10 cellular contexts compared by ENCODE assay signal in the genomic region with DNA sequence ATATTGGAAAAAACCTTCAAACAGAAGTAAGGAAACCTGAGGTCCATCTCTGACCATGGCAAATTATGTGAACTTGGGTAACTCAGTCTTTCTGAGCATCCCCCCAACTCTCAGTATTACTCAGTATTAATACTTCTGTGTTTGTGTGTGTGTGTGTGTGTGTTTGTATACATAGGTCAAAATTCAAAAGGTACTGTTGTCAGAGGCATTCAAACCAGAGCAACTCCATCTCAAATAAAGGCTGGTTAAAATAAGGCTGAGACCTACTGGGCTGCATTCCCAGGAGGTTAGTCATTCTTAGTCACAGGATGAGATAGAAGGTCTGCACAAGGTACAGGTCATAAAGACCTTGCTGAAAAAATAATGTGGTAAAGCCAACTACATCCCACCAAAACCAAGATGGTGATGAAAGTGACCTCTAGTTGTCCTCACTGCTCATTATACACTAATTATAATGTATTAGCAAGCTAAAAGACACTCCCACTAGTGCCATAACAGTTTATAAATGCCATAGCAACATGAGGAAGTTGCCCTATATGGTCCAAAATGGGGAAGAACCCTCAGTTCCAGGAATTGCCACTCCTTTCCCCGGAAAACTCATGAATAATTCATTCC. TPM values are rescaled to one million over a fixed set of nuclear protein-coding genes. Genes with fewer than 3 reads are reported as not detected.
A peak's percentile ranks its signal among the peaks of the same experiment; 100 is the strongest.
DNase-seq lines count a peak whose midpoint lies in the region; ATAC-seq, FAIRE-seq and TF ChIP-seq lines count a peak whose summit lies in the region.
"Had no signal": no experiment of that assay in that cellular context is flagged by ENCODE, and none has a peak within 500 bp of the region (broad histone marks: within the 10 kb centered on the region; RNA-seq: fewer than 3 reads in every experiment).

No MANE protein-coding gene starts in this region.

- no peak overlapping the region for H3K27ac ChIP-seq in GM12878 (ENCODE audit: control insufficient read depth, insufficient read depth)
- H3K27ac ChIP-seq in HepG2 (ENCODE audit: extremely low read length, insufficient read depth, low read length) = no peak overlapping the region

- FAIRE-seq in GM12878 (lab: Jason Lieb, UNC) (no peak), HepG2 (lab: Jason Lieb, UNC) (no peak)

- TF ChIP-seq EP300 in GM12878 (IDR thresholded peaks at IDR 0.05; ENCODE audit: borderline replicate concordance in 1 of 2, control insufficient read depth in 1 of 2, low read depth in 2 of 2, low read length in 2 of 2) = no peak
- TF ChIP-seq EP300 in HepG2 (IDR thresholded peaks at IDR 0.05; ENCODE audit: low read depth in 2 of 2, low read length in 2 of 2) = no peak
- no peak for TF ChIP-seq EP300 in HepG2 (CRISPR knock-in tag; IDR thresholded peaks at IDR 0.05; ENCODE audit: borderline replicate concordance)

- H3K79me2 ChIP-seq in GM12878 (ENCODE audit: control insufficient read depth, insufficient read depth, low read length) (no peaks in the 10 kb centered on the region), HepG2 (ENCODE audit: insufficient read depth, low read length) (no peaks in the 10 kb centered on the region)

- H3K4me3 ChIP-seq in GM12878 (no peak overlapping the region), HepG2 (replicated peaks in 1 of 3; ENCODE audit: insufficient read depth in 1 of 3, low read depth in 2 of 3, low read length in 3 of 3) (no peak overlapping the region)

- H3K4me1 ChIP-seq in GM12878 (ENCODE audit: control insufficient read depth, insufficient read depth, low read length) (no peaks in the 10 kb centered on the region), HepG2 (ENCODE audit: insufficient read depth, low read length) (peaks cover 8% of the 10 kb centered on the region)

- H3K4me2 ChIP-seq in GM12878 (ENCODE audit: control insufficient read depth, insufficient read depth) (no peak overlapping the region), HepG2 (ENCODE audit: low read depth, low read length) (no peak overlapping the region)

- peak; percentile 38 to 55 for DNase-seq in AML-193 (lab: John Stamatoyannopoulos, UW)
- peak; percentile 96 for DNase-seq in LHCN-M2 (ENCODE audit: low read depth)
- no peak for DNase-seq in GM12878 (ENCODE audit: low read depth, low spot score)
- peak; percentile 46 for DNase-seq in HepG2 (ENCODE audit: low spot score)
- DNase-seq in DMS153 treated with DMSO at 0.1 percent for 48 hours (lab: John Stamatoyannopoulos, UW; ENCODE audit: unreplicated experiment) = no peak
- DNase-seq in GM13977 (ENCODE audit: low spot score) = no peak
- DNase-seq in activated CD4-positive, alpha-beta T cell treated with anti-CD3 and anti-CD28 coated beads for 4 hours = no peak
- DNase-seq: activated T-cell treated with anti-CD3 and anti-CD28 coated beads, Interleukin-2, amount 50 U/mL, for 1 hour; MM.1S had no signal

- WGBS in GM12878 (ENCODE audit: insufficient coverage, insufficient replicate concordance, low lambda C conversion rate, missing lambda C conversion rate) = 0% methylated on average over 1 of the region's 1 CpG
- WGBS in HepG2 (ENCODE audit: low lambda C conversion rate) = 0% methylated on average over 1 of the region's 1 CpG

- H2AFZ ChIP-seq in GM12878 (ENCODE audit: control insufficient read depth, low read depth, low read length) (no peak overlapping the region), HepG2 (ENCODE audit: low read length) (no peak overlapping the region)

- intact Hi-C loops in GM12878 (cut with micrococcal nuclease; ENCODE audit: unreplicated experiment) = no loop called here
- intact Hi-C loops in HepG2 (cut with micrococcal nuclease; ENCODE audit: unreplicated experiment) = no loop called here

- H3K27me3 ChIP-seq in GM12878 (replicated peaks in 1 of 2; ENCODE audit: control insufficient read depth in 2 of 2, insufficient read depth in 2 of 2, low read length in 1 of 2) (no peaks in the 10 kb centered on the region; a peak in 1 of 4 replicates), HepG2 (ENCODE audit: control insufficient read depth in 1 of 2, insufficient read depth in 2 of 2, low read length in 2 of 2) (no peaks in the 10 kb centered on the region)

- BruUV-seq in GM12878 (replicated peaks; lab: Mats Ljungman, UMichigan) (no TSS peak), HepG2 (replicated peaks; lab: Mats Ljungman, UMichigan) (no TSS peak)

- H3K36me3 ChIP-seq in GM12878 (ENCODE audit: control insufficient read depth in 2 of 2, insufficient read depth in 2 of 2, low read length in 1 of 2) (no peaks in the 10 kb centered on the region), HepG2 (replicated peaks in 1 of 2; ENCODE audit: control insufficient read depth in 1 of 2, insufficient read depth in 2 of 2, low read length in 2 of 2) (no peaks in the 10 kb centered on the region)

- no peak for ATAC-seq in GM12878
- no peak for ATAC-seq in HepG2
- ATAC-seq in GM21390 (IDR thresholded peaks at IDR 0.05; ENCODE audit: unreplicated experiment) = no peak

- H3K9me3 ChIP-seq in GM12878 (replicated peaks; ENCODE audit: control insufficient read depth, insufficient read depth, low read length) (no peaks in the 10 kb centered on the region; the same call in 2 of the 3 replicates), HepG2 (ENCODE audit: low read length) (no peaks in the 10 kb centered on the region)

- SMC1A ChIA-PET in GM12878 (lab: Charles Lee; ENCODE audit: uncharacterized antibody, unreplicated experiment) = interaction anchor here (0.7 kb wide), 1 partner anchor 465 kb away, joined by 3 read pairs; no protein-coding TSS in a partner anchor

- H4K20me1 ChIP-seq in GM12878 (ENCODE audit: control insufficient read depth, insufficient read depth) = no peaks in the 10 kb centered on the region
- no peaks in the 10 kb centered on the region for H4K20me1 ChIP-seq in HepG2 (ENCODE audit: insufficient read depth, low read length)

- CTCF ChIA-PET in GM12878 (lab: Yijun Ruan, JAX) = no interaction called here
- CTCF ChIA-PET in HepG2 (lab: Yijun Ruan, JAX; ENCODE audit: low intra/inter-chr PET ratio, low total read pairs) = no interaction called here

- RAD21 ChIA-PET in GM12878 (lab: Charles Lee; ENCODE audit: unreplicated experiment) = no interaction called here

- in situ Hi-C loops in GM12878 (cut with MboI) (no loop called here), HepG2 (cut with HindIII; ENCODE audit: extremely low pct_ligation_motif_present, low pct_unique_long_range_greater_than_20kb) (no loop called here), GM13977 (cut with MboI; ENCODE audit: low pct_unique_long_range_greater_than_20kb, low sequenced_read_pairs, unreplicated experiment) (loop anchor here (25.0 kb wide), 1 partner anchor 703 kb away; no protein-coding TSS in a partner anchor)

- POLR2A ChIA-PET in GM12878 (lab: Charles Lee) (no interaction called here), HepG2 (lab: Yijun Ruan, JAX) (no interaction called here)

- H3K9ac ChIP-seq in GM12878 (ENCODE audit: control insufficient read depth, insufficient read depth, low read length) (no peak overlapping the region), HepG2 (ENCODE audit: insufficient read depth, low read depth, low read length) (no peak overlapping the region)

- no peak for TF ChIP-seq RAD21 in GM12878 (IDR thresholded peaks at IDR 0.05; ENCODE audit: insufficient read depth, low read depth, low read length)
- TF ChIP-seq RAD21 in HepG2 (CRISPR knock-in tag; IDR thresholded peaks at IDR 0.05) = no peak

- no peak for TF ChIP-seq CTCF in GM12878 (IDR thresholded peaks at IDR 0.05 in 2 of 3, conservative IDR thresholded peaks at IDR 0.05 in 1 of 3; ENCODE audit: control insufficient read depth in 2 of 3, extremely low read depth in 1 of 3, insufficient read depth in 1 of 3, low read depth in 3 of 3, low read length in 3 of 3)
- no peak for TF ChIP-seq CTCF in HepG2 (CRISPR knock-in tag; IDR thresholded peaks at IDR 0.05)
- no peak for TF ChIP-seq CTCF in GM13977 (IDR thresholded peaks at IDR 0.05; ENCODE audit: extremely low read depth, insufficient read depth, missing control alignments)

- TF ChIP-seq POLR2A in GM12878 (IDR thresholded peaks at IDR 0.05; ENCODE audit: low read depth, low read length) (no peak), HepG2 (IDR thresholded peaks at IDR 0.05; ENCODE audit: insufficient read depth in 1 of 2, low read depth in 2 of 2, low read length in 2 of 2) (no peak)

RNA-seq across cellular contexts. Expression of gene SLC22A16, which starts 33.3 kb away (rescaled TPM):
- total RNA-seq in LHCN-M2 (2014; rRNA removed) = not detected in 2 replicates
- polyA plus RNA-seq in LHCN-M2 (2012) = not detected
- not detected in 2 replicates for total RNA-seq in GM12878 (2013; cell fraction: nucleolus; rRNA removed)
- total RNA-seq in GM12878 (2014; rRNA removed) = not detected in 2 replicates
- total RNA-seq in GM12878 (2014; rRNA removed; fragmentation: Illumina TruSeq; extraction: Trizol) = not detected in 2 replicates
- not detected in 2 replicates for total RNA-seq in GM12878 (2021)
- not detected for polyA plus RNA-seq in GM12878 (2011; ENCODE audit: low read depth)
- polyA plus RNA-seq in GM12878 (2011; rRNA removed) = not detected in 2 replicates
- not detected in 2 replicates for polyA plus RNA-seq in GM12878 (2011; cell fraction: cytosol; rRNA removed)
- polyA plus RNA-seq in GM12878 (2011; cell fraction: nucleus; rRNA removed) = not detected in 2 replicates
- polyA plus RNA-seq in GM12878 (2012) = not detected in 2 replicates
- polyA plus RNA-seq in GM12878 (2014; fragmentation: Illumina TruSeq; extraction: Trizol) = not detected in 2 replicates
- polyA plus RNA-seq in GM12878 (2014; fragmentation: Nextera tagmentation; extraction: Ambion mirVana) = not detected
- not detected in 2 replicates for polyA plus RNA-seq in GM12878 (2014; rRNA removed)
- polyA plus RNA-seq in GM12878 (2016; fragmentation: Nextera tagmentation; extraction: Ambion mirVana) = not detected
- not detected in 2 replicates for polyA minus RNA-seq in GM12878 (2011; rRNA and poly(A)+ RNA removed)
- polyA minus RNA-seq in GM12878 (2011; cell fraction: cytosol; rRNA and poly(A)+ RNA removed) = not detected in 2 replicates
- polyA minus RNA-seq in GM12878 (2011; cell fraction: nucleus; rRNA and poly(A)+ RNA removed) = not detected in 2 replicates
- not detected in 2 replicates for total RNA-seq in HepG2 (2016; rRNA removed; fragmentation: Illumina TruSeq; extraction: Trizol)
- total RNA-seq in HepG2 (2016; cell fraction: cytosol; rRNA removed; fragmentation: Illumina TruSeq; extraction: Trizol; ENCODE audit: low read depth) = not detected in 2 replicates
- total RNA-seq in HepG2 (2016; cell fraction: insoluble cytoplasmic fraction; rRNA removed; fragmentation: Illumina TruSeq; extraction: Trizol) = not detected in 2 replicates
- not detected in 2 replicates for total RNA-seq in HepG2 (2016; cell fraction: membrane; rRNA removed; fragmentation: Illumina TruSeq; extraction: Trizol)
- total RNA-seq in HepG2 (2016; cell fraction: nucleus; rRNA removed; fragmentation: Illumina TruSeq; extraction: Trizol) = not detected in 2 replicates
- polyA plus RNA-seq in HepG2 (2011; rRNA removed) = 0.04 and 0.16 TPM in 2 replicates
- polyA plus RNA-seq in HepG2 (2011; cell fraction: cytosol; rRNA removed) = 0.12 TPM in 2 replicates
- 0.16 and 0.26 TPM in 2 replicates for polyA plus RNA-seq in HepG2 (2011; cell fraction: nucleus; rRNA removed)
- 0.32 and 0.34 TPM in 2 replicates for polyA plus RNA-seq in HepG2 (2012)
- polyA plus RNA-seq in HepG2 (2016; cell fraction: cytosol; fragmentation: Illumina TruSeq; extraction: Trizol; ENCODE audit: low read depth) = not detected in 2 replicates
- polyA plus RNA-seq in HepG2 (2016; cell fraction: insoluble cytoplasmic fraction; fragmentation: Illumina TruSeq; extraction: Trizol; ENCODE audit: low read depth) = not detected in 2 replicates
- polyA plus RNA-seq in HepG2 (2016; cell fraction: membrane; fragmentation: Illumina TruSeq; extraction: Trizol; ENCODE audit: low read depth) = not detected in 2 replicates
- not detected in 2 replicates for polyA plus RNA-seq in HepG2 (2016; cell fraction: nucleus; fragmentation: Illumina TruSeq; extraction: Trizol; ENCODE audit: insufficient read depth, low read depth)
- 0.26 TPM in 1 of 2 replicates, not detected in the other for polyA minus RNA-seq in HepG2 (2011; rRNA and poly(A)+ RNA removed; ENCODE audit: low replicate concordance)
- polyA minus RNA-seq in HepG2 (2011; cell fraction: cytosol; rRNA and poly(A)+ RNA removed) = not detected in 2 replicates
- not detected in 2 replicates for polyA minus RNA-seq in HepG2 (2011; cell fraction: nucleus; rRNA and poly(A)+ RNA removed)

Comparison
In these comparisons a context has a peak if more than half of its experiments do, and no peak if none do; other contexts are left out.
1. DNase-seq: peak in AML-193 (2 of 2), LHCN-M2 (single experiment) and HepG2 (single experiment); none in GM12878 (single experiment), DMS153 treated with DMSO at 0.1 percent for 48 hours (single experiment), GM13977 (single experiment) and activated CD4-positive, alpha-beta T cell treated with anti-CD3 and anti-CD28 coated beads for 4 hours (0 of 2).